8 cellular contexts compared by ENCODE assay signal in the genomic region with DNA sequence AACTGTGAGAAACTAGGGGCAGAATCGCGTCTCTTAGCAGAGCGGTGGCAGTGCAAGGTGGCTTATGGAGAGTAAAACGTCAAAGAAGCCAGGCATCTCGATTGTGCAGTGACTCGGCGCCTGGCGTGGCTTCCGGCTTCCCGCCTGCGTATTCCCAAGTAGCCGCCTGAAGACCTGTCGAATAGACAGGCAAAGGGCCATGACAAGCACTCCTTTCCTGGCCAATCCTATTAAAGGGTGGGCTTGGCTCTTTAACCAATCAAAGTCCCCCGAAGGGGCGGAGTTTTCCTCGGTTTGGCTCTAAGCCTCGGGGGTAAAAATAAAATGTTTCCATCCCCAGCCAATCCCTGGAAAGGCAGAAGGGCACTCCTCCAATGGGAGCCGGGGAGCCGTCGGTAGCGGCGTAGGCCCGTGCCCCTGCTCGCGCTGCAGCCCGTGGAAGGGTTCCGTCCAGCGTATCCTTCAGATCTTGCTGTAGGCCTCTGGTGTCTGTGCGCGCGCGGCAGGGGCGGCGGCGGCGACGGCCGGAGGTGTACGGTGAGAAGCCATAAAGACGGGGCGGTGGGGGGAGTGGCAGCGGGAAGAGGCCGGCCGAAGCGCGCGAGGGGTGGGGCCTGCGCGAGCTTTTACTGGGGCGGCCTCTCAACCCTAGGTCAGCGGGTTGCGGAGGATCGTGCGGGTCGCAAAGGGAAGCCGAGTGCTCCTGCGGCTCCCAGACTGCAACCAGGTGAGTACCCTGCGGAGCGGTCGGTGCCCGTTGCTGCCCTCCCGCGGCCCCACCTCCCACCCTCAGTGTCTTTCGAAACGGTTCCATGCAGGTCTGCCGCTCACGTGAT. TPM values are rescaled to one million over a fixed set of nuclear protein-coding genes. Genes with fewer than 3 reads are reported as not detected.
DNase-seq lines count a peak whose midpoint lies in the region; TF ChIP-seq lines count a peak whose summit lies in the region.

A gene with protein sequence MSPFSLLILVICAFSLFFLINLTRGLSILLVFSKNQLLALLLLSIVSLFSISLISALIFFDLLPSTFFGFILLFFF (plus strand): TSS at position 395 of the 836 bp plus-strand sequence. CDS start 30,131 bp downstream, outside the sequence.

- peak; percentile 95 for DNase-seq in ELR (ENCODE audit: low read depth)
- DNase-seq in H7: peak; percentile 91
- peak; percentile 97 for DNase-seq in M059J (ENCODE audit: low read depth)
- peak; percentile 99 for DNase-seq in SHP77 treated with DMSO at 0.1 percent for 48 hours (lab: John Stamatoyannopoulos, UW)
- DNase-seq in activated gamma-delta T cell treated with Interleukin-2 at 50 U/mL for 16 hours: peak; percentile 76
- DNase-seq in fibroblast of villous mesenchyme (ENCODE audit: low read depth): peak; percentile 96
- peak; percentile 81 for DNase-seq in nephron progenitor cell
- peak; percentile 90 for DNase-seq in stromal cell of bone marrow (ENCODE audit: low read depth)

- peak within 1 kb of the TSS; percentile 88 for H3K27ac Mint-ChIP-seq in nephron progenitor cell

- H3K36me3 Mint-ChIP-seq in nephron progenitor cell (ENCODE audit: low read depth): no peaks in the 10 kb centered on the region

- peaks cover 46% of the 10 kb centered on the region for H3K9me3 Mint-ChIP-seq in nephron progenitor cell

- TF ChIP-seq CTCF in fibroblast of villous mesenchyme (IDR thresholded peaks at IDR 0.05; ENCODE audit: insufficient read depth, low read depth, low read length): no peak
- TF ChIP-seq CTCF in nephron progenitor cell (IDR thresholded peaks at IDR 0.05): no peak

- peaks cover under 1% of the 10 kb centered on the region for H3K27me3 Mint-ChIP-seq in nephron progenitor cell (ENCODE audit: low read depth, poor library complexity)

- peak within 1 kb of the TSS; percentile 89 for H3K4me3 Mint-ChIP-seq in nephron progenitor cell

- peak within 1 kb of the TSS; percentile 76 for H3K4me3 ChIP-seq in H7 (ENCODE audit: insufficient read depth, low read depth, low read length)
- H3K4me3 ChIP-seq in fibroblast of villous mesenchyme (ENCODE audit: low read depth, low read length): peak within 1 kb of the TSS; percentile 75

- peaks cover 32% of the 10 kb centered on the region for H3K4me1 Mint-ChIP-seq in nephron progenitor cell

- H3K27me3 ChIP-seq in H7 (ENCODE audit: control insufficient read depth, insufficient read depth, low read length): no peaks in the 10 kb centered on the region

- H3K36me3 ChIP-seq in H7 (replicated peaks; ENCODE audit: control insufficient read depth, insufficient read depth, low read length): no peaks in the 10 kb centered on the region

RNA-seq across cellular contexts. Expression of the gene that starts here (rescaled TPM):
- 4.1 and 7.3 TPM in 2 replicates for total RNA-seq in H7 (2014; rRNA removed; shearing (Covaris generic))
- 3.3 TPM in 2 replicates for total RNA-seq in M059J (2014; rRNA removed; shearing (Covaris generic))
- total RNA-seq in fibroblast of villous mesenchyme: 8.6 and 11.0 TPM in 2 replicates

Comparison
In these comparisons a context has a peak if more than half of its experiments do, and no peak if none do; other contexts are left out.
1. Peak in every context shown above with its lines: DNase-seq and H3K4me3 ChIP-seq.